8 cellular contexts compared by ENCODE assay signal in genomic region chr13:75357576-75358295, GRCh38.
A peak's percentile ranks its signal among the peaks of the same experiment; 100 is the strongest.
DNase-seq lines count a peak whose midpoint lies in the region; ATAC-seq and TF ChIP-seq lines count a peak whose summit lies in the region.

No MANE protein-coding gene starts in this region.

- H3K4me3 ChIP-seq in BE2C (ENCODE audit: low read depth, low read length) (no peak overlapping the region), mucosa of descending colon (no peak overlapping the region), upper lobe of right lung (no peak overlapping the region)

- peak; percentile 86 for TF ChIP-seq CTCF in BE2C (IDR thresholded peaks at IDR 0.05; ENCODE audit: low read depth, low read length)
- TF ChIP-seq CTCF in mucosa of descending colon (IDR thresholded peaks at IDR 0.05) = no peak
- TF ChIP-seq CTCF in upper lobe of right lung (IDR thresholded peaks at IDR 0.05) = peak; percentile 50

- H3K4me1 ChIP-seq in BE2C = no peaks in the 10 kb centered on the region
- no peaks in the 10 kb centered on the region for H3K4me1 ChIP-seq in mucosa of descending colon (ENCODE audit: low read depth)
- H3K4me1 ChIP-seq in upper lobe of right lung = no peaks in the 10 kb centered on the region

- H3K27me3 ChIP-seq in BE2C (no peaks in the 10 kb centered on the region), upper lobe of right lung (no peaks in the 10 kb centered on the region)

- no peaks in the 10 kb centered on the region for H3K9me3 ChIP-seq in BE2C
- no peaks in the 10 kb centered on the region for H3K9me3 ChIP-seq in mucosa of descending colon
- H3K9me3 ChIP-seq in upper lobe of right lung = no peaks in the 10 kb centered on the region

- intact Hi-C loops in mucosa of descending colon (cut with DNase I, micrococcal nuclease) = no loop called here
- intact Hi-C loops in upper lobe of right lung (cut with DNase I) = no loop called here

- H3K36me3 ChIP-seq in BE2C (peaks cover 49% of the 10 kb centered on the region), mucosa of descending colon (ENCODE audit: low read depth) (no peaks in the 10 kb centered on the region), upper lobe of right lung (peaks cover 8% of the 10 kb centered on the region)

- no peak overlapping the region for H3K27ac ChIP-seq in upper lobe of right lung

- ATAC-seq in GM18909 (IDR thresholded peaks at IDR 0.05; ENCODE audit: poor library complexity, unreplicated experiment) (peak; percentile 79), HG03066 (IDR thresholded peaks at IDR 0.05; ENCODE audit: low read depth, unreplicated experiment) (peak; percentile 65), mucosa of descending colon (peak; percentile 80), upper lobe of right lung (peak; percentile 88)
- peak; percentile 87 to 90 for ATAC-seq in activated CD4-positive, CD25-positive, alpha-beta regulatory T cell treated with anti-CD3 and anti-CD28 coated beads, Interleukin-2, amount 50 U/mL, for 24 hours

- peak; percentile 63 for DNase-seq in BE2C
- DNase-seq in NCI-H2196 (lab: John Stamatoyannopoulos, UW; ENCODE audit: unreplicated experiment) = peak; percentile 3
- DNase-seq in effector CD4-positive, alpha-beta T cell = peak; percentile 29
- peak in 1 of 3 donors; percentile 16 for DNase-seq in mucosa of descending colon
- peak; percentile 58 for DNase-seq in upper lobe of right lung
